ENCODE assay signal across 25 cellular contexts in genomic region chr1:201226859-201227488, GRCh38. TPM values are rescaled to one million over a fixed set of nuclear protein-coding genes. Genes with fewer than 3 reads are reported as not detected.
DNase-seq lines count a peak whose midpoint lies in the region; ATAC-seq and TF ChIP-seq lines count a peak whose summit lies in the region.
"Had no signal": no experiment of that assay in that cellular context is flagged by ENCODE, and none has a peak within 500 bp of the region (broad histone marks: within the 10 kb centered on the region; RNA-seq: fewer than 3 reads in every experiment).

No MANE protein-coding gene starts in this region.

- no peak for ATAC-seq in lower lobe of right lung
- no peak for ATAC-seq in GM18868 (IDR thresholded peaks at IDR 0.05; ENCODE audit: unreplicated experiment)
- ATAC-seq: gastroesophageal sphincter had no signal

- H3K4me1 ChIP-seq in BLaER1 treated with 17β-estradiol and CSF1 and Interleukin-3, amounts not matched to agents 10 nM and 100 nM = peaks cover 22 to 87% (median 79%) of the 10 kb centered on the region in 10 experiments
- H3K4me1 ChIP-seq in colonic mucosa = no peaks in the 10 kb centered on the region
- no peaks in the 10 kb centered on the region for H3K4me1 ChIP-seq in lower lobe of right lung
- H3K4me1 ChIP-seq: gastroesophageal sphincter, left ventricle myocardium inferior had no signal

- peak overlapping the region in 7 of 11 experiments; percentile 4 to 96 (median 91); a peak in 13 of 22 replicates for H3K27ac ChIP-seq in BLaER1 treated with 17β-estradiol and CSF1 and Interleukin-3, amounts not matched to agents 10 nM and 100 nM
- no peak overlapping the region for H3K27ac ChIP-seq in colonic mucosa
- no peak overlapping the region for H3K27ac ChIP-seq in lower lobe of right lung
- H3K27ac ChIP-seq: gastroesophageal sphincter, left ventricle myocardium inferior, thoracic aorta, VCaP had no signal

- peaks cover 0 to 23% (median 0%) of the 10 kb centered on the region in 11 experiments; a peak in 5 of 22 replicates for H3K27me3 ChIP-seq in BLaER1 treated with 17β-estradiol and CSF1 and Interleukin-3, amounts not matched to agents 10 nM and 100 nM
- H3K27me3 ChIP-seq in colonic mucosa = no peaks in the 10 kb centered on the region
- H3K27me3 ChIP-seq in lower lobe of right lung (ENCODE audit: low read depth) = no peaks in the 10 kb centered on the region

- H3K4me3 ChIP-seq in BLaER1 treated with 17β-estradiol and CSF1 and Interleukin-3, amounts not matched to agents 10 nM and 100 nM = no peak overlapping the region
- H3K4me3 ChIP-seq in colonic mucosa (no peak overlapping the region), lower lobe of right lung (no peak overlapping the region)
- H3K4me3 ChIP-seq: gastroesophageal sphincter, left ventricle myocardium inferior, thoracic aorta had no signal

- no peaks in the 10 kb centered on the region for H3K36me3 ChIP-seq in BLaER1 treated with 17β-estradiol and CSF1 and Interleukin-3, amounts not matched to agents 10 nM and 100 nM
- no peaks in the 10 kb centered on the region for H3K36me3 ChIP-seq in colonic mucosa
- H3K36me3 ChIP-seq in lower lobe of right lung = no peaks in the 10 kb centered on the region
- H3K36me3 ChIP-seq: gastroesophageal sphincter, left ventricle myocardium inferior, thoracic aorta had no signal

- peaks cover 0 to 7% (median 5%) of the 10 kb centered on the region in 11 experiments; a peak in 17 of 22 replicates for H3K9me3 ChIP-seq in BLaER1 treated with 17β-estradiol and CSF1 and Interleukin-3, amounts not matched to agents 10 nM and 100 nM (replicated peaks in 1 of 11)
- no peaks in the 10 kb centered on the region for H3K9me3 ChIP-seq in colonic mucosa
- H3K9me3 ChIP-seq in lower lobe of right lung = no peaks in the 10 kb centered on the region
- H3K9me3 ChIP-seq: thoracic aorta had no signal

- DNase-seq in ELF-1 (ENCODE audit: low read depth, low spot score) = peak; percentile 1
- peak; percentile 10 for DNase-seq in colonic mucosa
- DNase-seq in lower lobe of right lung = peak; percentile 30
- no peak for DNase-seq in occipital lobe (lab: John Stamatoyannopoulos, UW)
- no peak for DNase-seq in EL
- DNase-seq in activated T-cell treated with anti-CD3 and anti-CD28 coated beads, Interleukin-2, amount 50 U/mL, for 1 hour = no peak
- DNase-seq: activated CD4-positive, alpha-beta T cell treated with anti-CD3 and anti-CD28 coated beads for 48 hours; activated gamma-delta T cell treated with Interleukin-2 at 50 U/mL for 16 hours; DMS 273 treated with DMSO at 0.1 percent for 48 hours; hypothalamus; left ventricle myocardium inferior; naive B cell; NCI-H1694; NCI-H2171; NCI-H524 treated with DMSO at 0.1 percent for 48 hours; SHP77 had no signal

- H3K4me2 ChIP-seq in BLaER1 treated with 17β-estradiol and CSF1 and Interleukin-3, amounts not matched to agents 10 nM and 100 nM = peak overlapping the region; percentile 6 to 97 (median 94); a peak in 20 of 22 replicates

- intact Hi-C loops in colonic mucosa (cut with DNase I) = no loop called here
- intact Hi-C loops in lower lobe of right lung (cut with DNase I) = no loop called here

- no peaks in the 10 kb centered on the region; a peak in 1 of 22 replicates for H4K20me1 ChIP-seq in BLaER1 treated with 17β-estradiol and CSF1 and Interleukin-3, amounts not matched to agents 10 nM and 100 nM

- no peak for TF ChIP-seq CTCF in colonic mucosa (IDR thresholded peaks at IDR 0.05)
- no peak for TF ChIP-seq CTCF in lower lobe of right lung (IDR thresholded peaks at IDR 0.05)

- H3K9ac ChIP-seq in BLaER1 treated with 17β-estradiol and CSF1 and Interleukin-3, amounts not matched to agents 10 nM and 100 nM = peak overlapping the region in 7 of 11 experiments; percentile 1 to 84 (median 80); a peak in 11 of 22 replicates
- H3K9ac ChIP-seq in colonic mucosa (ENCODE audit: low read depth in 2 of 2, low read length in 2 of 2) = no peak overlapping the region

RNA-seq across cellular contexts. Expression of gene IGFN1, which starts 36.4 kb away (rescaled TPM):
- total RNA-seq in colonic mucosa (under 1 TPM; 0.12 to 0.16 TPM), lower lobe of right lung (0.18 TPM), occipital lobe (not detected)
- total RNA-seq: CD4-positive, alpha-beta T cell; dermis microvascular lymphatic vessel endothelial cell; gastroesophageal sphincter; left ventricle myocardium inferior; T-helper 2 cell treated with Interferon-gamma antibody and Interleukin-4, amounts not matched to agents 100 ng/mL and 5 ng/mL, for 36 hours; thoracic aorta had no signal

RNA-seq across cellular contexts. Expression of gene PKP1, which starts 56.3 kb away (rescaled TPM):
- under 1 TPM; 0.54 to 0.74 TPM for total RNA-seq in colonic mucosa
- total RNA-seq in lower lobe of right lung = 2.2 TPM
- 0.16 TPM for total RNA-seq in occipital lobe
- total RNA-seq: CD4-positive, alpha-beta T cell; G401; T-helper 2 cell treated with Interferon-gamma antibody and Interleukin-4, amounts not matched to agents 100 ng/mL and 5 ng/mL, for 36 hours had no signal

Comparison
In these comparisons a context has a peak if more than half of its experiments do, and no peak if none do; other contexts are left out.
1. H3K27ac ChIP-seq: peak in BLaER1 treated with 17β-estradiol and CSF1 and Interleukin-3, amounts not matched to agents 10 nM and 100 nM (7 of 11); none in colonic mucosa (single experiment) and lower lobe of right lung (single experiment).
2. H3K9ac ChIP-seq: peak in BLaER1 treated with 17β-estradiol and CSF1 and Interleukin-3, amounts not matched to agents 10 nM and 100 nM (7 of 11); none in colonic mucosa (0 of 2).
3. DNase-seq: peak in ELF-1 (single experiment), colonic mucosa (single experiment) and lower lobe of right lung (single experiment); none in occipital lobe (single experiment), EL (single experiment) and activated T-cell treated with anti-CD3 and anti-CD28 coated beads, Interleukin-2, amount 50 U/mL, for 1 hour (single experiment).